Comparison of ENCODE assay signal across 36 cellular contexts in the genomic region with DNA sequence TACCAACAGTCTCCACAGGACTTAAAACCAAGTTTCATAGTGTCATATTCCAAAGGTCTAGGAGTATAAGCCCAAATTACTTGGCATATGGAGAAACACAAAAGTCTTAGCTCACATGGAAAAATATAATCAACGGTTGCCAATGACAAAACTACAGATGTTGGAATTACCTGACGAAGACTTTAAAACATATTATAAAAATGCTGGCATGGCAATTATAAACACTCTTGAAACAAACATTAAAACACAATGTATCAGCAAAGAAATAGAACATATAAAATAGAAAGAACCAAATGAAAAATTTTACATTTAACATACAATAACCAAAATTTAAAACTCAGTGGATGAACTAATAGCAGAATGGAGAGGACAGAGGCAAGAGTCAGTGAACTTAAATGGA.
"Had no signal": no experiment of that assay in that cellular context is flagged by ENCODE, and none has a peak within 500 bp of the region (broad histone marks: within the 10 kb centered on the region; RNA-seq: fewer than 3 reads in every experiment).

No MANE protein-coding gene starts in this region.

- H3K4me3 Mint-ChIP-seq: activated B cell treated with CpG ODN at 0.5 μM for 24 hours; activated CD4-positive, alpha-beta memory T cell treated with anti-CD3 and anti-CD28 coated beads for 36 hours; activated CD4-positive, alpha-beta T cell treated with anti-CD3 and anti-CD28 coated beads, Interleukin-2, amount 10 ng/mL, durations not matched to agents 24 days and 14 days; activated CD8-positive, alpha-beta T cell treated with anti-CD3 and anti-CD28 coated beads for 36 hours; activated naive CD4-positive, alpha-beta T cell treated with anti-CD3 and anti-CD28 coated beads for 36 hours; activated naive CD8-positive, alpha-beta T cell treated with anti-CD3 and anti-CD28 coated beads for 36 hours; activated T-cell treated with anti-CD3 and anti-CD28 coated beads, Interleukin-2, amount 50 U/mL, for 4 hours; activated T-helper 1 cell treated with anti-CD3 and anti-CD28 coated beads, Interleukin-12 subunit alpha, Interleukin-12 subunit beta, Interleukin-2, Interleukin-4 antibody, amounts not matched to agents 30 ng/mL and 10 ng/mL and 1 ng/mL, durations not matched to agents 14 hours and 24 hours and 36 hours; activated T-helper 17 cell treated with anti-CD3 and anti-CD28 coated beads, Interleukin-2, amount 50 U/mL, for 72 hours; brain; central memory CD8-positive, alpha-beta T cell; T-helper 1 cell treated with Interleukin-12 subunit alpha and Interleukin-12 subunit beta and Interleukin-4 antibody, amounts not matched to agents 30 μg/mL and 1 μg/mL, for 36 hours; T-helper 2 cell treated with Interferon-gamma antibody and Interleukin-4, amounts not matched to agents 5 μg/mL and 100 μg/mL, for 36 hours had no signal

- H3K4me1 ChIP-seq: ascending aorta had no signal

- H3K27ac Mint-ChIP-seq: activated B cell treated with CpG ODN at 0.5 μM for 24 hours; activated CD4-positive, alpha-beta memory T cell treated with anti-CD3 and anti-CD28 coated beads for 36 hours; activated CD4-positive, alpha-beta T cell treated with anti-CD3 and anti-CD28 coated beads, Interleukin-2, amount 10 ng/mL, durations not matched to agents 24 days and 14 days; activated CD8-positive, alpha-beta T cell treated with anti-CD3 and anti-CD28 coated beads for 36 hours; activated naive CD4-positive, alpha-beta T cell treated with anti-CD3 and anti-CD28 coated beads for 36 hours; activated naive CD4-positive, alpha-beta T cell treated with anti-CD3 and anti-CD28 coated beads, Interleukin-2, amount 50 U/mL, for 72 hours; activated naive CD8-positive, alpha-beta T cell treated with anti-CD3 and anti-CD28 coated beads for 36 hours; activated T-helper 1 cell treated with anti-CD3 and anti-CD28 coated beads, Interleukin-12 subunit alpha, Interleukin-12 subunit beta, Interleukin-2, Interleukin-4 antibody, amounts not matched to agents 30 ng/mL and 10 ng/mL and 1 ng/mL, durations not matched to agents 14 hours and 24 hours and 36 hours; activated T-helper 17 cell treated with anti-CD3 and anti-CD28 coated beads, Interleukin-2, amount 50 U/mL, for 72 hours; brain; T-helper 1 cell treated with Interleukin-12 subunit alpha and Interleukin-12 subunit beta and Interleukin-4 antibody, amounts not matched to agents 30 μg/mL and 1 μg/mL, for 36 hours; T-helper 2 cell treated with Interferon-gamma antibody and Interleukin-4, amounts not matched to agents 5 μg/mL and 100 μg/mL, for 36 hours had no signal

- H3K27me3 ChIP-seq: ascending aorta had no signal

- H3K4me3 ChIP-seq: ascending aorta, cardiac muscle cell had no signal

- FAIRE-seq: bronchial epithelial cell, TTC549 had no signal

- H3K36me3 ChIP-seq: ascending aorta, cardiac muscle cell had no signal

- H3K36me3 Mint-ChIP-seq: brain had no signal

- DNase-seq: activated B cell treated with CpG ODN at 0.5 μM for 24 hours; activated CD4-positive, alpha-beta memory T cell treated with anti-CD3 and anti-CD28 coated beads for 36 hours; activated CD4-positive, alpha-beta T cell treated with anti-CD3 and anti-CD28 coated beads for 4 hours; activated CD4-positive, alpha-beta T cell treated with anti-CD3 and anti-CD28 coated beads, Interleukin-2, amount 10 ng/mL, durations not matched to agents 24 days and 14 days; activated CD4-positive, alpha-beta T cell treated with anti-CD3 and anti-CD28 coated beads, Interleukin-2, amount 50 U/mL, for 1 hour; activated CD4-positive, alpha-beta T cell treated with anti-CD3 and anti-CD28 coated beads, Interleukin-2, amount 50 U/mL, for 4 hours; activated CD4-positive, CD25-positive, alpha-beta regulatory T cell treated with anti-CD3 and anti-CD28 coated beads, Interleukin-2, amount 50 U/mL, for 72 hours; activated CD8-positive, alpha-beta memory T cell treated with anti-CD3 and anti-CD28 coated beads, Interleukin-2, amount 50 U/mL, for 4 hours; activated CD8-positive, alpha-beta T cell treated with anti-CD3 and anti-CD28 coated beads for 36 hours; activated effector memory CD4-positive, alpha-beta T cell treated with anti-CD3 and anti-CD28 coated beads, Interleukin-2, amount 50 U/mL, for 16 hours; activated gamma-delta T cell treated with Interleukin-2 at 50 U/mL for 16 hours; activated naive CD4-positive, alpha-beta T cell; activated naive CD4-positive, alpha-beta T cell treated with anti-CD3 and anti-CD28 coated beads for 36 hours; activated naive CD4-positive, alpha-beta T cell treated with anti-CD3 and anti-CD28 coated beads, Interleukin-2, amount 50 U/mL, for 16 hours; activated naive CD8-positive, alpha-beta T cell treated with anti-CD3 and anti-CD28 coated beads for 36 hours; activated T-cell treated with anti-CD3 and anti-CD28 coated beads for 4 hours; activated T-cell treated with anti-CD3 and anti-CD28 coated beads, Interleukin-2, amount 50 U/mL, for 1 hour; activated T-cell treated with anti-CD3 and anti-CD28 coated beads, Interleukin-2, amount 50 U/mL, for 4 hours; amygdala; anterior cingulate cortex; cerebellar nuclear complex; T-helper 1 cell; T-helper 2 cell; T-helper 9 cell had no signal

- H3K27ac ChIP-seq: ascending aorta, cardiac muscle cell, VCaP had no signal

- H3K4me1 Mint-ChIP-seq: activated T-helper 17 cell treated with anti-CD3 and anti-CD28 coated beads, Interleukin-2, amount 50 U/mL, for 72 hours; brain; central memory CD8-positive, alpha-beta T cell had no signal

- ATAC-seq: activated CD8-positive, alpha-beta T cell treated with anti-CD3 and anti-CD28 coated beads for 36 hours; activated naive CD4-positive, alpha-beta T cell treated with anti-CD3 and anti-CD28 coated beads, Interleukin-2, amount 50 U/mL, for 72 hours; activated T-cell treated with anti-CD3 and anti-CD28 coated beads, Interleukin-2, amount 50 U/mL, for 4 hours; activated T-helper 17 cell treated with anti-CD3 and anti-CD28 coated beads, Interleukin-2, amount 50 U/mL, for 72 hours had no signal
